ENCODE assay signal across 16 cellular contexts in the genomic region with DNA sequence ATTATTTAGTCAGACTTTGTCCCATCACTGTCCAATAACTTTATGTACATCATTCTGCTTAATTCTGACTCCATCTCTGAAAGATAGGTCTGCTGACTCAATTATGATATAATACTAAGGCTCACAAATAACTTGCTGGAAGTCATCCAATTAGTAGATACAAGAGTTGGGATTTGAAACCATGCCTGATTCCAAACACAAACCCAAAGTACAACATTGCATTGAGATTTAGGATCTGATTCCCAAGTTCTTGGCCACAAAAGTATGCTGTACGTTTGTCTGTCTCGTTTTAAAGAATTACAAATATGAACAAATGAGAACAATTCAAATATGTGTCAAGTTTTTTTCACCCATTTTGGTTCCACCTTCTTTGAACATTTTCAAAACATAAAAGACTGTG.
DNase-seq lines count a peak whose midpoint lies in the region; ATAC-seq and TF ChIP-seq lines count a peak whose summit lies in the region.
"Had no signal": no experiment of that assay in that cellular context is flagged by ENCODE, and none has a peak within 500 bp of the region (broad histone marks: within the 10 kb centered on the region; RNA-seq: fewer than 3 reads in every experiment).

No MANE protein-coding gene starts in this region.

- ATAC-seq in heart right ventricle, result no peak
- no peak for ATAC-seq in Right ventricle myocardium inferior
- ATAC-seq: A549, GM23338 had no signal

- DNase-seq in amniotic epithelial cell (ENCODE audit: low read depth), result peak; percentile 40
- peak; percentile 25 to 71 for DNase-seq in cardiac fibroblast (ENCODE audit: low read depth in 2 of 2)
- DNase-seq in fibroblast of the aortic adventitia (ENCODE audit: low read depth), result peak; percentile 54
- no peak for DNase-seq in heart right ventricle
- DNase-seq in LoVo (ENCODE audit: low spot score), result no peak
- DNase-seq in Right ventricle myocardium inferior (ENCODE audit: missing footprints), result no peak
- DNase-seq: BE2C; CD4-positive, alpha-beta memory T cell; COR-L47; DMS153; DMS79 treated with DMSO at 0.1 percent for 48 hours; EL; H9 had no signal

- no peaks in the 10 kb centered on the region for H3K9me3 ChIP-seq in heart right ventricle
- H3K9me3 ChIP-seq: A549, BE2C had no signal

- no peaks in the 10 kb centered on the region for H3K4me1 ChIP-seq in heart right ventricle
- H3K4me1 ChIP-seq: A549, BE2C had no signal

- 60 to 73% methylated on average over 2 of the region's 2 CpGs for WGBS in heart right ventricle, 2 donors

- TF ChIP-seq CTCF in cardiac fibroblast (IDR thresholded peaks at IDR 0.05; ENCODE audit: low read depth, low read length) (no peak), fibroblast of the aortic adventitia (IDR thresholded peaks at IDR 0.05; ENCODE audit: insufficient read depth, low read length) (no peak), heart right ventricle (IDR thresholded peaks at IDR 0.05) (no peak)

- no peak overlapping the region for H3K27ac ChIP-seq in heart right ventricle
- H3K27ac ChIP-seq: A549, C4-2B had no signal

- intact Hi-C loops in heart right ventricle (cut with DNase I), result no loop called here
- intact Hi-C loops in Right ventricle myocardium inferior (cut with DNase I), result no loop called here

- no peaks in the 10 kb centered on the region for H3K27me3 ChIP-seq in heart right ventricle
- H3K27me3 ChIP-seq: BE2C had no signal

- H3K36me3 ChIP-seq in heart right ventricle, result no peaks in the 10 kb centered on the region
- H3K36me3 ChIP-seq: BE2C had no signal

- H3K4me3 ChIP-seq in cardiac fibroblast (replicated peaks in 1 of 2; ENCODE audit: low read depth in 2 of 2, low read length in 2 of 2), result no peak overlapping the region
- no peak overlapping the region for H3K4me3 ChIP-seq in fibroblast of the aortic adventitia (ENCODE audit: low read depth, low read length)
- no peak overlapping the region for H3K4me3 ChIP-seq in heart right ventricle
- H3K4me3 ChIP-seq: A549, GM23338 had no signal

Comparison
In these comparisons a context has a peak if more than half of its experiments do, and no peak if none do; other contexts are left out.
1. DNase-seq: peak in amniotic epithelial cell (single experiment), cardiac fibroblast (2 of 2) and fibroblast of the aortic adventitia (single experiment); none in heart right ventricle (0 of 2), LoVo (single experiment) and Right ventricle myocardium inferior (single experiment).